Comparison of ENCODE assay signal across 26 cellular contexts in the genomic region with DNA sequence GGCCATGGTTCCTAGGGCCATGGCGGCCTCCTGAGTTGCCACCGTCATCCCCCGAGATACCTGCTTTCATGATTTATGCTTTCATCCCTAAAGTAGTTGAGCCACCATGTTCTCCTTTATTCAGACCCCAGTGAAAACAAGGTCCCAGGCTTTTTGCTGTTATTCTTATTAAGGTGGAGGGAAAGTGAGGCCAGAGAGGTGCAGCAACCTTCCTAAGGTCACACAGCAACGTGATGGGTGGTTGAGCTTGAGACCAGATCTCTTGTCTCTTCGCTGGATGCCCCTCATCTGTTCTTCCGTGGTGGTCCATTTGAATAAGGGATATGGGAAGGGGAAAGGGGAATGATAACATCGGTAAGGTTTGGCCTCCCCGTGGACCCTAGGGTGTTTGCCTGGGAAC.
DNase-seq lines count a peak whose midpoint lies in the region; ATAC-seq, FAIRE-seq and TF ChIP-seq lines count a peak whose summit lies in the region.
"Had no signal": no experiment of that assay in that cellular context is flagged by ENCODE, and none has a peak within 500 bp of the region (broad histone marks: within the 10 kb centered on the region; RNA-seq: fewer than 3 reads in every experiment).

No MANE protein-coding gene starts in this region.

- H3K36me3 ChIP-seq in BLaER1 treated with 17β-estradiol and CSF1 and Interleukin-3, amounts not matched to agents 10 nM and 100 nM: no peaks in the 10 kb centered on the region
- H3K36me3 ChIP-seq in bronchial epithelial cell (ENCODE audit: control insufficient read depth, insufficient read depth, low read length): no peaks in the 10 kb centered on the region
- H3K36me3 ChIP-seq: BE2C had no signal

- no peak overlapping the region for H3K27ac Mint-ChIP-seq in activated naive CD8-positive, alpha-beta T cell treated with anti-CD3 and anti-CD28 coated beads, Interleukin-2, amount 50 U/mL, for 24 hours
- H3K27ac Mint-ChIP-seq: CD14-positive monocyte; CD4-positive, CD25-positive, alpha-beta regulatory T cell; CD8-positive, alpha-beta memory T cell had no signal

- H3K4me2 ChIP-seq in BLaER1 treated with 17β-estradiol and CSF1 and Interleukin-3, amounts not matched to agents 10 nM and 100 nM: peak overlapping the region in 6 of 11 experiments; percentile 67 to 87 (median 79); a peak in 8 of 22 replicates

- H3K27me3 Mint-ChIP-seq in activated naive CD8-positive, alpha-beta T cell treated with anti-CD3 and anti-CD28 coated beads, Interleukin-2, amount 50 U/mL, for 24 hours: no peaks in the 10 kb centered on the region
- H3K27me3 Mint-ChIP-seq: CD4-positive, CD25-positive, alpha-beta regulatory T cell had no signal

- H3K4me3 Mint-ChIP-seq in activated naive CD8-positive, alpha-beta T cell treated with anti-CD3 and anti-CD28 coated beads, Interleukin-2, amount 50 U/mL, for 24 hours: no peak overlapping the region
- H3K4me3 Mint-ChIP-seq: CD4-positive, alpha-beta memory T cell; CD4-positive, CD25-positive, alpha-beta regulatory T cell; CD8-positive, alpha-beta memory T cell had no signal

- H3K27ac ChIP-seq in BLaER1 treated with 17β-estradiol and CSF1 and Interleukin-3, amounts not matched to agents 10 nM and 100 nM: no peak overlapping the region; a peak in 1 of 22 replicates

- no peak for DNase-seq in bronchial epithelial cell (ENCODE audit: low read depth)
- DNase-seq in activated naive CD8-positive, alpha-beta T cell treated with anti-CD3 and anti-CD28 coated beads, Interleukin-2, amount 50 U/mL, for 24 hours: no peak
- DNase-seq: 8988T; ACHN; BE2C; C1 segment of cervical spinal cord; CD4-positive, alpha-beta memory T cell; CD4-positive, CD25-positive, alpha-beta regulatory T cell; CD8-positive, alpha-beta memory T cell; COR-L47; DMS 273 treated with DMSO at 0.1 percent for 48 hours; DMS153; DMS53; DMS79; DND-41; EL; GDM1 had no signal

- no peak overlapping the region for H3K9ac ChIP-seq in BLaER1 treated with 17β-estradiol and CSF1 and Interleukin-3, amounts not matched to agents 10 nM and 100 nM

- FAIRE-seq in bronchial epithelial cell (lab: Jason Lieb, UNC): peak; percentile 47
- FAIRE-seq: A204.1, GM12878, GM12892, GM18507, GM19239 had no signal

- no peaks in the 10 kb centered on the region for H3K4me1 Mint-ChIP-seq in activated naive CD8-positive, alpha-beta T cell treated with anti-CD3 and anti-CD28 coated beads, Interleukin-2, amount 50 U/mL, for 24 hours
- H3K4me1 Mint-ChIP-seq: CD14-positive monocyte; CD4-positive, alpha-beta memory T cell; CD4-positive, CD25-positive, alpha-beta regulatory T cell; CD8-positive, alpha-beta memory T cell had no signal

- no peak overlapping the region for H3K4me3 ChIP-seq in BLaER1 treated with 17β-estradiol and CSF1 and Interleukin-3, amounts not matched to agents 10 nM and 100 nM
- no peak overlapping the region for H3K4me3 ChIP-seq in bronchial epithelial cell (ENCODE audit: low read depth, low read length)
- H3K4me3 ChIP-seq: GM12878 had no signal

- no peaks in the 10 kb centered on the region; a peak in 1 of 22 replicates for H4K20me1 ChIP-seq in BLaER1 treated with 17β-estradiol and CSF1 and Interleukin-3, amounts not matched to agents 10 nM and 100 nM

- peaks cover 0 to 5% (median 0%) of the 10 kb centered on the region in 11 experiments; a peak in 1 of 22 replicates for H3K27me3 ChIP-seq in BLaER1 treated with 17β-estradiol and CSF1 and Interleukin-3, amounts not matched to agents 10 nM and 100 nM
- peaks cover 11% of the 10 kb centered on the region for H3K27me3 ChIP-seq in bronchial epithelial cell (ENCODE audit: control insufficient read depth, insufficient read depth, low read length)
- H3K27me3 ChIP-seq: BE2C had no signal

- H3K9me3 ChIP-seq in BLaER1 treated with 17β-estradiol and CSF1 and Interleukin-3, amounts not matched to agents 10 nM and 100 nM (replicated peaks in 1 of 11): no peaks in the 10 kb centered on the region
- H3K9me3 ChIP-seq: BE2C had no signal

- H3K4me1 ChIP-seq in BLaER1 treated with 17β-estradiol and CSF1 and Interleukin-3, amounts not matched to agents 10 nM and 100 nM: peaks cover 12 to 100% (median 92%) of the 10 kb centered on the region in 10 experiments; a peak in 19 of 20 replicates

- H3K36me3 Mint-ChIP-seq in activated naive CD8-positive, alpha-beta T cell treated with anti-CD3 and anti-CD28 coated beads, Interleukin-2, amount 50 U/mL, for 24 hours (ENCODE audit: low read depth): no peaks in the 10 kb centered on the region
- H3K36me3 Mint-ChIP-seq: CD14-positive monocyte; CD4-positive, alpha-beta memory T cell; CD4-positive, CD25-positive, alpha-beta regulatory T cell; CD8-positive, alpha-beta memory T cell had no signal

- ATAC-seq in GM19035 (IDR thresholded peaks at IDR 0.05; ENCODE audit: unreplicated experiment): no peak
- no peak for ATAC-seq in activated naive CD8-positive, alpha-beta T cell treated with anti-CD3 and anti-CD28 coated beads, Interleukin-2, amount 50 U/mL, for 24 hours
- ATAC-seq in HG03342 (IDR thresholded peaks at IDR 0.05; ENCODE audit: unreplicated experiment): no peak
- ATAC-seq: GM12878 had no signal

- TF ChIP-seq CTCF in bronchial epithelial cell (IDR thresholded peaks at IDR 0.05; ENCODE audit: insufficient read depth, low read length, severe bottlenecking): no peak

- no peaks in the 10 kb centered on the region for H3K9me3 Mint-ChIP-seq in activated naive CD8-positive, alpha-beta T cell treated with anti-CD3 and anti-CD28 coated beads, Interleukin-2, amount 50 U/mL, for 24 hours
- H3K9me3 Mint-ChIP-seq: CD14-positive monocyte; CD4-positive, alpha-beta memory T cell; CD4-positive, CD25-positive, alpha-beta regulatory T cell; CD8-positive, alpha-beta memory T cell had no signal
